In genomic region chr14:49206832-49207231, GRCh38 we compare ENCODE assay signal across 24 cellular contexts.
DNase-seq lines count a peak whose midpoint lies in the region; ATAC-seq, FAIRE-seq and TF ChIP-seq lines count a peak whose summit lies in the region.
"Had no signal": no experiment of that assay in that cellular context is flagged by ENCODE, and none has a peak within 500 bp of the region (broad histone marks: within the 10 kb centered on the region; RNA-seq: fewer than 3 reads in every experiment).

No MANE protein-coding gene starts in this region.

- BruUV-seq in IMR-90 (replicated peaks; lab: Mats Ljungman, UMichigan) (no TSS peak), Calu3 (replicated peaks; lab: Mats Ljungman, UMichigan) (no TSS peak)

- no peak overlapping the region for H2BK12ac ChIP-seq in H1 (ENCODE audit: low read depth, low read length)

- dilution Hi-C loops in IMR-90 (cut with HindIII; ENCODE audit: low sequenced_read_pairs, unreplicated experiment), result no loop called here

- TF ChIP-seq RAD21 in IMR-90 (IDR thresholded peaks at IDR 0.05; ENCODE audit: low read length) (no peak), H1 (IDR thresholded peaks at IDR 0.05 in 1 of 2, conservative IDR thresholded peaks at IDR 0.05 in 1 of 2; ENCODE audit: low read depth in 2 of 2, low read length in 2 of 2) (peak in 1 of 2 experiments; percentile 14; a peak in 2 of 4 replicates)

- H3K79me1 ChIP-seq in IMR-90 (ENCODE audit: low read depth in 1 of 2, low read length in 2 of 2), result no peaks in the 10 kb centered on the region
- H3K79me1 ChIP-seq in H1 (ENCODE audit: low read depth, low read length), result no peaks in the 10 kb centered on the region

- H2AK9ac ChIP-seq in IMR-90 (replicated peaks; ENCODE audit: low read depth, low read length, poor library complexity), result no peak overlapping the region

- H4K5ac ChIP-seq in IMR-90 (ENCODE audit: low read depth, low read length) (no peak overlapping the region), H1 (ENCODE audit: insufficient read length, low read depth, low read length) (no peak overlapping the region)

- no peaks in the 10 kb centered on the region for H3K4me1 ChIP-seq in IMR-90 (ENCODE audit: control insufficient read depth, insufficient read depth, low read length)
- H3K4me1 ChIP-seq in H1 (replicated peaks in 1 of 4; ENCODE audit: control insufficient read depth in 3 of 4, insufficient read depth in 4 of 4, low read length in 3 of 4), result no peaks in the 10 kb centered on the region
- H3K4me1 ChIP-seq in ovary (ENCODE audit: insufficient read depth), result peaks cover 8% of the 10 kb centered on the region
- H3K4me1 ChIP-seq: BLaER1 had no signal

- no peak overlapping the region for H3K56ac ChIP-seq in IMR-90 (ENCODE audit: extremely low read depth, insufficient read depth, low read length)
- no peak overlapping the region for H3K56ac ChIP-seq in H1 (replicated peaks; ENCODE audit: insufficient read length, low read depth, low read length)

- H3K14ac ChIP-seq in IMR-90 (replicated peaks; ENCODE audit: low read depth, low read length), result no peak overlapping the region
- no peak overlapping the region for H3K14ac ChIP-seq in H1 (ENCODE audit: insufficient read length)

- TF ChIP-seq POLR2A in IMR-90 (IDR thresholded peaks at IDR 0.05; ENCODE audit: low read depth, low read length) (no peak), H1 (IDR thresholded peaks at IDR 0.05; ENCODE audit: control extremely low read depth in 1 of 2, low read depth in 2 of 2, low read length in 2 of 2) (no peak), ovary (IDR thresholded peaks at IDR 0.05) (no peak)

- TF ChIP-seq CTCF in IMR-90 (conservative IDR thresholded peaks at IDR 0.05; ENCODE audit: low read depth, low read length) (no peak), H1 (IDR thresholded peaks at IDR 0.05; ENCODE audit: control extremely low read depth in 1 of 3, insufficient read depth in 1 of 3, low read depth in 1 of 3, low read length in 3 of 3) (peak; percentile 7 to 18 (median 15); a peak in 2 of 4 replicates), ovary (IDR thresholded peaks at IDR 0.05) (no peak), Calu3 (IDR thresholded peaks at IDR 0.05; ENCODE audit: unreplicated experiment) (no peak)

- intact Hi-C loops in IMR-90 (cut with micrococcal nuclease) (no loop called here), ovary (cut with DNase I) (no loop called here), Calu3 (cut with micrococcal nuclease; ENCODE audit: unreplicated experiment) (no loop called here)

- H4K20me1 ChIP-seq in IMR-90 (ENCODE audit: insufficient read depth, low read length), result no peaks in the 10 kb centered on the region
- no peaks in the 10 kb centered on the region for H4K20me1 ChIP-seq in H1 (replicated peaks in 1 of 2; ENCODE audit: control insufficient read depth in 1 of 2, insufficient read depth in 2 of 2, low read length in 2 of 2)
- H4K20me1 ChIP-seq: BLaER1 had no signal

- H3K4me2 ChIP-seq in IMR-90 (ENCODE audit: low read depth, low read length), result no peak overlapping the region
- no peak overlapping the region for H3K4me2 ChIP-seq in H1 (ENCODE audit: insufficient read depth in 1 of 2, low read depth in 2 of 2, low read length in 2 of 2)
- H3K4me2 ChIP-seq: BLaER1, PC-9 had no signal

- no peaks in the 10 kb centered on the region for H3K9me1 ChIP-seq in IMR-90 (ENCODE audit: insufficient read depth, low read length)

- no peak overlapping the region for H2BK5ac ChIP-seq in IMR-90 (ENCODE audit: low read depth, low read length, poor library complexity, severe bottlenecking)
- H2BK5ac ChIP-seq in H1 (ENCODE audit: low read depth, low read length), result no peak overlapping the region

- H4K91ac ChIP-seq in IMR-90 (ENCODE audit: insufficient read depth, low read depth, low read length), result no peak overlapping the region
- H4K91ac ChIP-seq in H1 (replicated peaks; ENCODE audit: insufficient read length, low read length), result no peak overlapping the region

- no peak for FAIRE-seq in H1 (lab: Jason Lieb, UNC)
- FAIRE-seq: A204.1, GM12892, GM18507 had no signal

- H2BK20ac ChIP-seq in IMR-90 (ENCODE audit: low read depth, low read length), result no peak overlapping the region
- H2BK20ac ChIP-seq in H1 (ENCODE audit: low read length), result no peak overlapping the region

- no peak overlapping the region for H3K9ac ChIP-seq in IMR-90 (ENCODE audit: low read depth, low read length)
- H3K9ac ChIP-seq in H1 (replicated peaks in 1 of 4; ENCODE audit: extremely low read depth in 1 of 4, low read depth in 3 of 4, low read length in 3 of 4), result no peak overlapping the region
- H3K9ac ChIP-seq: BLaER1 had no signal

- H2BK120ac ChIP-seq in IMR-90 (ENCODE audit: low read depth, low read length), result no peak overlapping the region
- H2BK120ac ChIP-seq in H1 (replicated peaks; ENCODE audit: low read depth, low read length), result no peak overlapping the region

- TF ChIP-seq EP300 in H1 (IDR thresholded peaks at IDR 0.05; ENCODE audit: borderline replicate concordance in 1 of 2, low read depth in 2 of 2, low read length in 2 of 2), result no peak
- no peak for TF ChIP-seq EP300 in ovary (IDR thresholded peaks at IDR 0.05)

- no peak overlapping the region for H3K4me3 ChIP-seq in IMR-90 (ENCODE audit: insufficient read depth, low read depth, low read length)
- no peak overlapping the region for H3K4me3 ChIP-seq in H1 (ENCODE audit: extremely low read depth in 1 of 4, insufficient read depth in 2 of 4, low read depth in 3 of 4, low read length in 4 of 4)
- no peak overlapping the region for H3K4me3 ChIP-seq in ovary
- H3K4me3 ChIP-seq: BLaER1, MG63, PC-9 had no signal

- H3K36me3 ChIP-seq in IMR-90 (ENCODE audit: control insufficient read depth, insufficient read depth, low read length) (no peaks in the 10 kb centered on the region), H1 (ENCODE audit: control insufficient read depth in 2 of 4, insufficient read depth in 4 of 4, low read length in 3 of 4) (no peaks in the 10 kb centered on the region), ovary (no peaks in the 10 kb centered on the region)
- H3K36me3 ChIP-seq: BLaER1, MG63 had no signal

- H3K9me3 ChIP-seq in IMR-90 (ENCODE audit: control insufficient read depth, insufficient read depth, low read length), result no peaks in the 10 kb centered on the region
- H3K9me3 ChIP-seq in H1 (ENCODE audit: insufficient read depth in 2 of 2, low read depth in 1 of 2, low read length in 1 of 2), result no peaks in the 10 kb centered on the region
- H3K9me3 ChIP-seq in ovary, result no peaks in the 10 kb centered on the region
- H3K9me3 ChIP-seq: BLaER1, MG63 had no signal

- no peak overlapping the region for H2AK5ac ChIP-seq in IMR-90 (ENCODE audit: low read depth, low read length)
- no peak overlapping the region for H2AK5ac ChIP-seq in H1 (ENCODE audit: low read depth, low read length)

- H3K4me1 Mint-ChIP-seq in Calu3 (ENCODE audit: low read depth, unreplicated experiment), result no peaks in the 10 kb centered on the region
- H3K4me1 Mint-ChIP-seq: CD4-positive, alpha-beta memory T cell; H9; IgD-negative memory B cell had no signal

- peak; percentile 13 for DNase-seq in Ammon's horn (ENCODE audit: low spot score)
- DNase-seq in IMR-90, result no peak
- no peak for DNase-seq in H1 (ENCODE audit: low read depth in 1 of 2, low spot score in 2 of 2)
- DNase-seq in ovary, result peak; percentile 21 to 38 (median 27)
- no peak for DNase-seq in stimulated activated CD4-positive, alpha-beta T cell treated with anti-CD3 and anti-CD28 coated beads, Interleukin-4, amount 100 ng/mL, for 24 hours
- DNase-seq in ecto neural progenitor cell (ENCODE audit: low spot score), result no peak
- no peak for DNase-seq in Calu3
- DNase-seq in cortex of kidney (lab: John Stamatoyannopoulos, UW), result no peak
- DNase-seq: CD4-positive, alpha-beta memory T cell; H9; Kasumi-1; MG63; NCI-H1048; NCI-H1436 treated with DMSO at 0.1 percent for 48 hours; NCI-H2227 treated with DMSO at 0.1 percent for 48 hours; NCI-H524 treated with DMSO at 0.1 percent for 48 hours; PC-9 had no signal

- no peaks in the 10 kb centered on the region for H3K79me2 ChIP-seq in H1 (ENCODE audit: control insufficient read depth in 1 of 2, insufficient read depth in 2 of 2, low read length in 2 of 2)

- H3K27ac Mint-ChIP-seq in Calu3 (ENCODE audit: unreplicated experiment), result no peak overlapping the region
- H3K27ac Mint-ChIP-seq: CD4-positive, alpha-beta memory T cell; H9; IgD-negative memory B cell had no signal

- no peak overlapping the region for H3K23ac ChIP-seq in IMR-90 (ENCODE audit: low read depth, low read length)
- no peak overlapping the region for H3K23ac ChIP-seq in H1 (ENCODE audit: insufficient read length)

- no peak overlapping the region for H3K4ac ChIP-seq in IMR-90 (ENCODE audit: low read depth, low read length)
- H3K4ac ChIP-seq in H1 (replicated peaks; ENCODE audit: insufficient read length, low read depth, low read length), result no peak overlapping the region

- 0% methylated on average over 2 of the region's 9 CpGs; no CpG with 5 or more reads in 1 of the 2 experiments for WGBS in IMR-90 (ENCODE audit: extremely low coverage in 2 of 2, insufficient read length in 1 of 2), 2 experiments
- WGBS in H1 (ENCODE audit: extremely low coverage in 1 of 2, insufficient coverage in 1 of 2, insufficient read length in 1 of 2, insufficient replicate concordance in 2 of 2, low coverage in 1 of 2, low lambda C conversion rate in 2 of 2, missing lambda C conversion rate in 1 of 2), 2 experiments, result 79% methylated on average over 9 of the region's 9 CpGs; no CpG with 5 or more reads in 1 of the 2 experiments
- WGBS in ovary, 3 donors, result 8 to 16% (median 12%) methylated on average over 9 of the region's 9 CpGs

- H3K4me3 Mint-ChIP-seq in Calu3 (ENCODE audit: low read depth, unreplicated experiment), result no peak overlapping the region
- H3K4me3 Mint-ChIP-seq: CD4-positive, alpha-beta memory T cell; H9; IgD-negative memory B cell had no signal

- H3K23me2 ChIP-seq in H1 (ENCODE audit: low read depth, low read length), result no peaks in the 10 kb centered on the region

- POLR2A ChIA-PET in IMR-90 (lab: Charles Lee; ENCODE audit: unreplicated experiment), result no interaction called here
- POLR2A ChIA-PET in H1 (lab: Charles Lee; ENCODE audit: partially characterized antibody), result no interaction called here

- no peaks in the 10 kb centered on the region for H3K27me3 ChIP-seq in IMR-90 (ENCODE audit: control insufficient read depth, insufficient read depth, low read length)
- H3K27me3 ChIP-seq in H1 (replicated peaks in 1 of 4; ENCODE audit: control insufficient read depth in 3 of 4, extremely low read depth in 1 of 4, insufficient read depth in 3 of 4, low read length in 3 of 4), result no peaks in the 10 kb centered on the region
- no peaks in the 10 kb centered on the region for H3K27me3 ChIP-seq in ovary
- H3K27me3 ChIP-seq: BLaER1, MG63 had no signal

- in situ Hi-C loops in IMR-90 (cut with MboI; ENCODE audit: low sequenced_read_pairs), result no loop called here

- no peak for ATAC-seq in IMR-90 (ENCODE audit: low read depth)

- H3K18ac ChIP-seq in IMR-90 (ENCODE audit: low read depth, low read length) (no peak overlapping the region), H1 (ENCODE audit: extremely low read depth, low read length) (no peak overlapping the region)

- H4K8ac ChIP-seq in IMR-90 (ENCODE audit: low read depth in 2 of 2, low read length in 2 of 2) (no peak overlapping the region), H1 (ENCODE audit: extremely low read depth, insufficient read depth, low read length) (no peak overlapping the region)

- peaks cover 3% of the 10 kb centered on the region for H3K9me3 Mint-ChIP-seq in Calu3 (ENCODE audit: low read depth, unreplicated experiment)
- H3K9me3 Mint-ChIP-seq: IgD-negative memory B cell had no signal

- H3K27me3 Mint-ChIP-seq in Calu3 (ENCODE audit: unreplicated experiment), result no peaks in the 10 kb centered on the region
- H3K27me3 Mint-ChIP-seq: IgD-negative memory B cell had no signal

- H2BK15ac ChIP-seq in IMR-90 (ENCODE audit: low read depth, low read length) (no peak overlapping the region), H1 (ENCODE audit: low read length) (no peak overlapping the region)

- no peaks in the 10 kb centered on the region for H3K36me3 Mint-ChIP-seq in Calu3 (ENCODE audit: insufficient read depth, unreplicated experiment)
- H3K36me3 Mint-ChIP-seq: CD4-positive, alpha-beta memory T cell had no signal

- H2AFZ ChIP-seq in IMR-90 (replicated peaks; ENCODE audit: low read length, poor library complexity) (no peak overlapping the region), H1 (ENCODE audit: low read length) (no peak overlapping the region)
- H2AFZ ChIP-seq: PC-9 had no signal

- H3K27ac ChIP-seq in IMR-90 (ENCODE audit: insufficient read depth, low read length) (no peak overlapping the region), H1 (ENCODE audit: low read depth, low read length) (no peak overlapping the region), ovary (peak overlapping the region in 1 of 2 donors; percentile 37)
- H3K27ac ChIP-seq: BLaER1, HL-60, PC-9, RWPE1 had no signal

- CTCF ChIA-PET in IMR-90 (lab: Yijun Ruan, JAX) (no interaction called here), H1 (lab: Charles Lee; ENCODE audit: partially characterized antibody) (interaction anchor here (0.6 to 0.7 kb wide), 4 partner anchors 67 to 1833 kb away, joined by 3 read pairs; no protein-coding TSS in a partner anchor), Calu3 (lab: Charles Lee) (no interaction called here)

Comparison
In these comparisons a context has a peak if more than half of its experiments do, and no peak if none do; other contexts are left out.
1. DNase-seq: peak in Ammon's horn (single experiment) and ovary (5 of 5); none in IMR-90 (single experiment), H1 (0 of 2), stimulated activated CD4-positive, alpha-beta T cell treated with anti-CD3 and anti-CD28 coated beads, Interleukin-4, amount 100 ng/mL, for 24 hours (single experiment), ecto neural progenitor cell (single experiment), Calu3 (single experiment) and cortex of kidney (single experiment).
2. CTCF ChIP-seq: peak in H1 (3 of 3); none in IMR-90 (single experiment), ovary (0 of 3) and Calu3 (single experiment).